8 cellular contexts compared by ENCODE assay signal in the genomic region with DNA sequence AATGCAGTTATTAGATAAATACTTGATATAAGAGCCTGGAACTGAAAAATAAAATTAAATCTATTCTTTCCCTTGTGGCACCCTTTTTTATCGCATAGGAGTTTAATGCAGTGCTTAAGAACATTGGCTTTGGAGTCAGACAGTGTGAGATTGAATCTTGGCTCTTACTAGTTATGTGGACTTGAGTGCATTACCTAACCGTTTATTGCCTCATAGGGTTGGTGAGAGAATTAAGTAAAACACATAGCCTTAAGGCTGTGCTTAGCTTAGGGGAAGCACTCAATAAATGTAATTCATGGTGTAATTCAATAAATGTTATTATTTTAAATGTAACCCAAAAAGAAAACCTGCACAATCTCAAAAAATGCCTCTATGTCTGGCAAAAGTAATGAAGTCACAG.
DNase-seq lines count a peak whose midpoint lies in the region; ATAC-seq and TF ChIP-seq lines count a peak whose summit lies in the region.

No MANE protein-coding gene starts in this region.

- peaks cover 31% of the 10 kb centered on the region for H3K36me3 ChIP-seq in OCI-LY1 (ENCODE audit: insufficient read depth, low read length)

- ATAC-seq in HG02852 (IDR thresholded peaks at IDR 0.05; ENCODE audit: unreplicated experiment) (no peak), GM21390 (IDR thresholded peaks at IDR 0.05; ENCODE audit: unreplicated experiment) (no peak), GM18861 (IDR thresholded peaks at IDR 0.05; ENCODE audit: unreplicated experiment) (no peak)

- no peaks in the 10 kb centered on the region for H3K27me3 ChIP-seq in OCI-LY1 (ENCODE audit: insufficient read depth, low read length)

- DNase-seq in dedifferentiated amniotic fluid mesenchymal stem cell (ENCODE audit: extremely low spot score) (peak; percentile 34), skeletal muscle cell (ENCODE audit: low read depth) (peak; percentile 73), ecto neural progenitor cell (ENCODE audit: low spot score) (no peak)

- peak overlapping the region; percentile 94 for H3K4me2 ChIP-seq in OCI-LY1 (ENCODE audit: low read length)

- peak overlapping the region; percentile 91 for H3K27ac ChIP-seq in OCI-LY1 (ENCODE audit: low read depth, low read length, poor library complexity, severe bottlenecking)

- H3K9me2 ChIP-seq in OCI-LY1 (ENCODE audit: low read depth, low read length), result no peaks in the 10 kb centered on the region

- H4K20me1 ChIP-seq in OCI-LY1 (ENCODE audit: insufficient read depth, low read length), result no peaks in the 10 kb centered on the region

- H3K9me3 ChIP-seq in OCI-LY1 (ENCODE audit: low read length), result no peaks in the 10 kb centered on the region

- peaks cover 71% of the 10 kb centered on the region for H3K79me2 ChIP-seq in OCI-LY1 (ENCODE audit: insufficient read depth, low read length)

- H3K9ac ChIP-seq in OCI-LY1 (ENCODE audit: low read length), result peak overlapping the region; percentile 86

- H3K4me1 ChIP-seq in OCI-LY1 (ENCODE audit: insufficient read depth, low read length, severe bottlenecking), result peaks cover 62% of the 10 kb centered on the region

- H3K4me3 ChIP-seq in GM08714 (ENCODE audit: low read length), result peak overlapping the region; percentile 99; the same call in 1 of the 2 replicates
- H3K4me3 ChIP-seq in OCI-LY1 (ENCODE audit: low read depth, low read length, poor library complexity, severe bottlenecking), result peak overlapping the region; percentile 80
- H3K4me3 ChIP-seq in skeletal muscle cell (ENCODE audit: low read depth, low read length), result no peak overlapping the region

- H3F3A ChIP-seq in OCI-LY1 (ENCODE audit: insufficient read depth, low read length), result no peaks in the 10 kb centered on the region

- H2AFZ ChIP-seq in OCI-LY1 (ENCODE audit: low read length), result no peak overlapping the region

- TF ChIP-seq CTCF in OCI-LY1 (IDR thresholded peaks at IDR 0.05; ENCODE audit: low read length), result no peak
